ENCODE assay signal across 3 cellular contexts in genomic region chr16:81280393-81280792, GRCh38.
TF ChIP-seq lines count a peak whose summit lies in the region.

No MANE protein-coding gene starts in this region.

TF ChIP-seq in HEK293, 187 proteins besides CTCF, POLR2A, EP300 and RAD21:
- TF ChIP-seq ZBTB11 (tag by site-specific recombination; conservative IDR thresholded peaks at IDR 0.05; ENCODE audit: low read depth) (no peak), GFI1B (tag by site-specific recombination; IDR thresholded peaks at IDR 0.05) (no peak), YY2 (tag by site-specific recombination; IDR thresholded peaks at IDR 0.05) (no peak), INSM2 (tag by site-specific recombination; IDR thresholded peaks at IDR 0.05) (no peak), ZSCAN4 (tag by site-specific recombination; IDR thresholded peaks at IDR 0.05) (0 out of 2 replicates have a peak, but pooled peaks have one; percentile 2)

TF ChIP-seq in endothelial cell of umbilical vein, 7 proteins besides CTCF, POLR2A, EP300 and RAD21:
- TF ChIP-seq JUN (IDR thresholded peaks at IDR 0.05; ENCODE audit: borderline replicate concordance, insufficient read depth, insufficient read length, low read depth) (peak; percentile 39), MAX (IDR thresholded peaks at IDR 0.05; ENCODE audit: insufficient read depth, insufficient read length) (no peak), FOS (IDR thresholded peaks at IDR 0.05; ENCODE audit: borderline replicate concordance, insufficient read depth, low read length) (peak; percentile 64), GATA2 (IDR thresholded peaks at IDR 0.05; ENCODE audit: insufficient read depth, insufficient read length, low read depth, low read length) (no peak), POLR2AphosphoS5 (IDR thresholded peaks at IDR 0.05; ENCODE audit: insufficient read depth, low read depth, low read length) (peak; percentile 46), EZH2 (IDR thresholded peaks at IDR 0.05; ENCODE audit: borderline replicate concordance, low read depth, low read length, severe bottlenecking) (no peak), MYC (IDR thresholded peaks at IDR 0.05; ENCODE audit: low read depth, low read length) (no peak)

TF ChIP-seq in WTC11, 78 proteins besides CTCF, POLR2A, EP300 and RAD21:
- TF ChIP-seq IRF2 (CRISPR knock-in tag; IDR thresholded peaks at IDR 0.05; ENCODE audit: borderline replicate concordance, low read depth) (no peak), TCF7 (CRISPR knock-in tag; IDR thresholded peaks at IDR 0.05; ENCODE audit: low read depth) (no peak), IRF1 (CRISPR knock-in tag; IDR thresholded peaks at IDR 0.05) (no peak), ZNF396 (CRISPR knock-in tag; IDR thresholded peaks at IDR 0.05; ENCODE audit: borderline replicate concordance) (no peak), SOX15 (CRISPR knock-in tag; IDR thresholded peaks at IDR 0.05) (no peak), ZNF425 (CRISPR knock-in tag; conservative IDR thresholded peaks at IDR 0.05) (no peak), AFF4 (CRISPR knock-in tag; IDR thresholded peaks at IDR 0.05; ENCODE audit: borderline replicate concordance) (no peak), CREB1 (CRISPR knock-in tag; IDR thresholded peaks at IDR 0.05) (no peak), SMAD4 (CRISPR knock-in tag; IDR thresholded peaks at IDR 0.05) (no peak), ZNF121 (CRISPR knock-in tag; IDR thresholded peaks at IDR 0.05) (no peak), NFYB (CRISPR knock-in tag; conservative IDR thresholded peaks at IDR 0.05; ENCODE audit: low read depth) (no peak), MLX (CRISPR knock-in tag; IDR thresholded peaks at IDR 0.05) (no peak), FOXP1 (CRISPR knock-in tag; IDR thresholded peaks at IDR 0.05; ENCODE audit: borderline replicate concordance) (no peak), MAX (CRISPR knock-in tag; IDR thresholded peaks at IDR 0.05) (no peak), ATF2 (CRISPR knock-in tag; IDR thresholded peaks at IDR 0.05; ENCODE audit: borderline replicate concordance, low read depth) (no peak), HMGXB4 (CRISPR knock-in tag; IDR thresholded peaks at IDR 0.05) (no peak), ZBTB43 (CRISPR knock-in tag; IDR thresholded peaks at IDR 0.05) (no peak), E2F4 (CRISPR knock-in tag; IDR thresholded peaks at IDR 0.05; ENCODE audit: borderline replicate concordance, low read depth) (no peak), STAT6 (CRISPR knock-in tag; conservative IDR thresholded peaks at IDR 0.05; ENCODE audit: low read depth) (no peak)
TF ChIP-seq in WTC11: peak in this region for 0.
